ENCODE assay signal across 20 cellular contexts in genomic region chr14:75563931-75564330, GRCh38. TPM values are rescaled to one million over a fixed set of nuclear protein-coding genes. Genes with fewer than 3 reads are reported as not detected.
"Had no signal": no experiment of that assay in that cellular context is flagged by ENCODE, and none has a peak within 500 bp of the region (broad histone marks: within the 10 kb centered on the region; RNA-seq: fewer than 3 reads in every experiment).

No MANE protein-coding gene starts in this region.

- H3K4me1 ChIP-seq: prostate gland had no signal

- H3K4me3 ChIP-seq: coronary artery, mucosa of descending colon, prostate gland, right lobe of liver, spleen, transverse colon had no signal

- ATAC-seq: foreskin keratinocyte; left colon; mucosa of descending colon; naive thymus-derived CD8-positive, alpha-beta T cell; right lobe of liver; stimulated activated naive B cell treated with anti-CD40 and anti-IgM and Interleukin-4, amounts not matched to agents 10 μg/mL and 1 μg/mL and 100 μg/mL, for 72 hours had no signal

- DNase-seq: activated CD4-positive, alpha-beta memory T cell treated with anti-CD3 and anti-CD28 coated beads for 36 hours; activated CD4-positive, CD25-positive, alpha-beta regulatory T cell treated with anti-CD3 and anti-CD28 coated beads, Interleukin-2, amount 50 U/mL, for 72 hours; activated gamma-delta T cell; activated T-cell treated with anti-CD3 and anti-CD28 coated beads, Interleukin-2, amount 50 U/mL, for 48 hours; effector CD4-positive, alpha-beta T cell; foreskin keratinocyte; left colon; mucosa of descending colon; naive thymus-derived CD8-positive, alpha-beta T cell; right lobe of liver; spleen; stimulated activated CD4-positive, alpha-beta T cell treated with anti-CD3 and anti-CD28 coated beads, Interleukin-1b, Interleukin-23, amount 100 ng/mL, for 48 hours; stimulated activated naive B cell treated with anti-CD40 and anti-IgM and Interleukin-4, amounts not matched to agents 10 μg/mL and 1 μg/mL and 100 μg/mL, for 72 hours; substantia nigra; transverse colon had no signal

- H3K27me3 ChIP-seq: neutrophil, right lobe of liver, spleen, transverse colon had no signal

- H3K36me3 ChIP-seq: neutrophil, prostate gland, right lobe of liver, spleen, transverse colon had no signal

- H3K9me3 ChIP-seq: mucosa of descending colon, neutrophil, prostate gland, right lobe of liver, spleen, transverse colon had no signal

- H3K27ac ChIP-seq: coronary artery, foreskin keratinocyte, neutrophil, prostate gland, right lobe of liver, spleen, transverse colon had no signal

RNA-seq across cellular contexts. Expression of gene BATF, which starts 41.7 kb away (rescaled TPM):
- total RNA-seq: astrocyte, endothelial cell of umbilical vein, foreskin keratinocyte had no signal
